9 cellular contexts compared by ENCODE assay signal in genomic region chr11:85647078-85647477, GRCh38. TPM values are rescaled to one million over a fixed set of nuclear protein-coding genes. Genes with fewer than 3 reads are reported as not detected.
DNase-seq lines count a peak whose midpoint lies in the region; ATAC-seq, FAIRE-seq and TF ChIP-seq lines count a peak whose summit lies in the region.
"Had no signal": no experiment of that assay in that cellular context is flagged by ENCODE, and none has a peak within 500 bp of the region (broad histone marks: within the 10 kb centered on the region; RNA-seq: fewer than 3 reads in every experiment).

No MANE protein-coding gene starts in this region.

- H3K9me3 ChIP-seq in Caco-2 (no peaks in the 10 kb centered on the region), breast epithelium (no peaks in the 10 kb centered on the region), muscle layer of duodenum (ENCODE audit: control insufficient read depth in 1 of 2, low read length in 2 of 2) (no peaks in the 10 kb centered on the region)

- CTCF ChIA-PET in Caco-2 (lab: Charles Lee) = interaction anchor here (0.7 to 1.8 kb wide), 6 partner anchors 12 to 546 kb away, joined by 3 to 11 read pairs (median 3); partner anchors contain the start of genes CREBZF and TMEM126B

- peaks cover 25% of the 10 kb centered on the region for H3K36me3 Mint-ChIP-seq in Caco-2 (ENCODE audit: insufficient read depth, unreplicated experiment)

- H3K4me1 ChIP-seq in Caco-2 = peaks cover 22% of the 10 kb centered on the region
- peaks cover 0 to 10% of the 10 kb centered on the region in 2 donors for H3K4me1 ChIP-seq in breast epithelium
- peaks cover 11 to 17% of the 10 kb centered on the region in 2 donors for H3K4me1 ChIP-seq in muscle layer of duodenum (ENCODE audit: control insufficient read depth in 1 of 2, insufficient read depth in 2 of 2, low read length in 2 of 2)

- no peak for TF ChIP-seq POLR2A in breast epithelium (IDR thresholded peaks at IDR 0.05)

- no peaks in the 10 kb centered on the region for H3K27me3 Mint-ChIP-seq in Caco-2 (ENCODE audit: insufficient read depth, unreplicated experiment)

- H3K27ac ChIP-seq in breast epithelium (peak overlapping the region; percentile 87 to 92), muscle layer of duodenum (ENCODE audit: low read length) (peak overlapping the region; percentile 95)

- POLR2A ChIA-PET in Caco-2 (lab: Charles Lee) = interaction anchor here (0.8 to 3.2 kb wide), 9 partner anchors 9 to 141 kb away, joined by 3 to 38 read pairs (median 9); partner anchors contain the start of genes CCDC89, CREBZF, DLG2 and TMEM126B

- H3K4me3 ChIP-seq in Caco-2 (ENCODE audit: low read depth, low read length) (peak overlapping the region; percentile 49), breast epithelium (peak overlapping the region; percentile 64 to 89 (median 74)), muscle layer of duodenum (ENCODE audit: low read depth in 1 of 2, low read length in 2 of 2) (peak overlapping the region; percentile 78 to 98)

- no peak for DNase-seq in Caco-2
- DNase-seq in breast epithelium (ENCODE audit: low spot score in 2 of 2) = no peak
- no peak for DNase-seq in medulla oblongata (ENCODE audit: extremely low spot score)
- no peak for DNase-seq in SHP77 (lab: John Stamatoyannopoulos, UW)
- no peak for DNase-seq in GM19239 (ENCODE audit: insufficient read length, low spot score)
- DNase-seq in iPS-NIHi11 (ENCODE audit: low spot score) = no peak

- BruUV-seq in Caco-2 (replicated peaks; lab: Mats Ljungman, UMichigan) = no TSS peak

- peak; percentile 8 for ATAC-seq in HG03095 (IDR thresholded peaks at IDR 0.05; ENCODE audit: unreplicated experiment)

- peaks cover 2% of the 10 kb centered on the region; the same call in 1 of the 2 replicates for H3K36me3 ChIP-seq in Caco-2 (ENCODE audit: control insufficient read depth, insufficient read depth, low read length)
- H3K36me3 ChIP-seq in breast epithelium = no peaks in the 10 kb centered on the region
- H3K36me3 ChIP-seq in muscle layer of duodenum (ENCODE audit: control insufficient read depth in 1 of 2, insufficient read depth in 2 of 2, low read length in 2 of 2) = peaks cover 4% of the 10 kb centered on the region in 2 donors

- peak overlapping the region; percentile 87 for H3K27ac Mint-ChIP-seq in Caco-2 (ENCODE audit: unreplicated experiment)

- no peaks in the 10 kb centered on the region for H3K9me3 Mint-ChIP-seq in Caco-2 (ENCODE audit: unreplicated experiment)

- intact Hi-C loops in Caco-2 (cut with micrococcal nuclease; ENCODE audit: unreplicated experiment) = loop anchor here (1.0 kb wide), 2 partner anchors 19 to 52 kb away; partner anchors contain the start of gene TMEM126B
- intact Hi-C loops in breast epithelium (cut with DNase I; ENCODE audit: low total_unique reads) = no loop called here

- peaks cover 36% of the 10 kb centered on the region for H3K4me1 Mint-ChIP-seq in Caco-2 (ENCODE audit: low read depth, unreplicated experiment)

- peak overlapping the region; percentile 81 for H3K4me3 Mint-ChIP-seq in Caco-2 (ENCODE audit: unreplicated experiment)

- H3K27me3 ChIP-seq in Caco-2 (replicated peaks; ENCODE audit: control insufficient read depth, insufficient read depth, low read length) = no peaks in the 10 kb centered on the region
- H3K27me3 ChIP-seq in breast epithelium = no peaks in the 10 kb centered on the region
- H3K27me3 ChIP-seq in muscle layer of duodenum (ENCODE audit: low read depth, low read length) = no peaks in the 10 kb centered on the region

- TF ChIP-seq CTCF in Caco-2 (IDR thresholded peaks at IDR 0.05; ENCODE audit: insufficient read depth in 1 of 2, low read depth in 1 of 2, low read length in 1 of 2, severe bottlenecking in 1 of 2, unreplicated experiment in 1 of 2) (no peak), breast epithelium (IDR thresholded peaks at IDR 0.05) (no peak)

- no peak for FAIRE-seq in GM19239 (lab: Jason Lieb, UNC)

RNA-seq across cellular contexts. Expression of gene TMEM126A, which starts 0.7 kb away (rescaled TPM):
- total RNA-seq in Caco-2 (2022) (35.5 and 37.7 TPM in 2 replicates), breast epithelium (10 to 100 TPM; 18.6 to 33.9 (median 23.9) TPM)

RNA-seq across cellular contexts. Expression of gene CREBZF, which starts 17.9 kb away (rescaled TPM):
- total RNA-seq in Caco-2 (2022) = 99.4 and 101 TPM in 2 replicates
- total RNA-seq in breast epithelium = 100 to 1,000 TPM in 2 of 3 donors, 10 to 100 TPM in 1; 49.6 to 120 (median 107) TPM

RNA-seq across cellular contexts. Expression of gene TMEM126B, which starts 18.7 kb away (rescaled TPM):
- 141 and 144 TPM in 2 replicates for total RNA-seq in Caco-2 (2022)
- total RNA-seq in breast epithelium = 10 to 100 TPM; 41.1 to 50.5 (median 47.0) TPM

RNA-seq across cellular contexts. Expression of gene DLG2, which starts 19.9 kb away (rescaled TPM):
- total RNA-seq in Caco-2 (2022) (21.5 and 21.6 TPM in 2 replicates), breast epithelium (10 to 100 TPM in 1 of 3 donors, 1 to 10 TPM in 2; 4.3 to 12.3 (median 6.9) TPM)
- total RNA-seq: M059J had no signal

RNA-seq across cellular contexts. Expression of gene CCDC89, which starts 38.9 kb away (rescaled TPM):
- total RNA-seq in Caco-2 (2022) (2.0 and 2.6 TPM in 2 replicates), breast epithelium (1 to 10 TPM; 1.6 to 2.6 (median 2.6) TPM)
